Comparison of ENCODE assay signal across 1 cellular context in genomic region chr3:93973160-93974126, GRCh38.
TF ChIP-seq lines count a peak whose summit lies in the region.

PROS1 (minus strand) TSS chr3:93973896; CDS start chr3:93973749, 147 bp downstream.

TF ChIP-seq in HEK293, 187 proteins besides CTCF, POLR2A, EP300 and RAD21 (continued from another document):
- peak; percentile 36; the same call in 1 of the 2 replicates for TF ChIP-seq ZFHX2 (tag by site-specific recombination; conservative IDR thresholded peaks at IDR 0.05)
- no peak for TF ChIP-seq ZNF747 (tag by site-specific recombination; IDR thresholded peaks at IDR 0.05)
- TF ChIP-seq ZBTB20 (tag by site-specific recombination; IDR thresholded peaks at IDR 0.05) = peak; percentile 49; the same call in 1 of the 2 replicates
- no peak for TF ChIP-seq PRDM1 (tag by site-specific recombination; IDR thresholded peaks at IDR 0.05)
- no peak for TF ChIP-seq ZNF121 (tag by site-specific recombination; IDR thresholded peaks at IDR 0.05)
- TF ChIP-seq ZIC2 (tag by site-specific recombination; IDR thresholded peaks at IDR 0.05) = peak; percentile 33; the same call in 1 of the 2 replicates
- TF ChIP-seq SP2 (tag by site-specific recombination; IDR thresholded peaks at IDR 0.05) = peak; percentile 39
- TF ChIP-seq ZNF148 (tag by site-specific recombination; IDR thresholded peaks at IDR 0.05; ENCODE audit: borderline replicate concordance) = no peak
- TF ChIP-seq ZBTB17 (tag by site-specific recombination; IDR thresholded peaks at IDR 0.05) = no peak
- TF ChIP-seq YY2 (tag by site-specific recombination; IDR thresholded peaks at IDR 0.05) = no peak
- TF ChIP-seq ZNF366 (tag by site-specific recombination; conservative IDR thresholded peaks at IDR 0.05) = peak; percentile 60
- TF ChIP-seq ZNF211 (tag by site-specific recombination; IDR thresholded peaks at IDR 0.05; ENCODE audit: low read depth) = no peak
- no peak for TF ChIP-seq ZNF791 (tag by site-specific recombination; IDR thresholded peaks at IDR 0.05)
- no peak for TF ChIP-seq ZNF214 (tag by site-specific recombination; IDR thresholded peaks at IDR 0.05; ENCODE audit: borderline replicate concordance)
- no peak for TF ChIP-seq KLF8 (tag by site-specific recombination; IDR thresholded peaks at IDR 0.05)
- TF ChIP-seq PRDM10 (tag by site-specific recombination; IDR thresholded peaks at IDR 0.05) = peak; percentile 28; the same call in 1 of the 2 replicates
- peak; percentile 90 for TF ChIP-seq ZNF341 (tag by site-specific recombination; IDR thresholded peaks at IDR 0.05; ENCODE audit: low read depth)
- TF ChIP-seq MZF1 (tag by site-specific recombination; IDR thresholded peaks at IDR 0.05; ENCODE audit: borderline replicate concordance) = peak; percentile 90
- 0 out of 2 replicates have a peak, but pooled peaks have one; percentile 14 for TF ChIP-seq ZBTB8A (tag by site-specific recombination; IDR thresholded peaks at IDR 0.05)
- TF ChIP-seq ZNF239 (tag by site-specific recombination; IDR thresholded peaks at IDR 0.05) = no peak
- no peak for TF ChIP-seq KLF17 (tag by site-specific recombination; IDR thresholded peaks at IDR 0.05)
- no peak for TF ChIP-seq ZNF426 (tag by site-specific recombination; IDR thresholded peaks at IDR 0.05)
- TF ChIP-seq ZNF362 (tag by site-specific recombination; IDR thresholded peaks at IDR 0.05) = no peak
- no peak for TF ChIP-seq ZNF354C (tag by site-specific recombination; IDR thresholded peaks at IDR 0.05; ENCODE audit: borderline replicate concordance, low read depth)
